1 cellular context compared by ENCODE assay signal in the genomic region with DNA sequence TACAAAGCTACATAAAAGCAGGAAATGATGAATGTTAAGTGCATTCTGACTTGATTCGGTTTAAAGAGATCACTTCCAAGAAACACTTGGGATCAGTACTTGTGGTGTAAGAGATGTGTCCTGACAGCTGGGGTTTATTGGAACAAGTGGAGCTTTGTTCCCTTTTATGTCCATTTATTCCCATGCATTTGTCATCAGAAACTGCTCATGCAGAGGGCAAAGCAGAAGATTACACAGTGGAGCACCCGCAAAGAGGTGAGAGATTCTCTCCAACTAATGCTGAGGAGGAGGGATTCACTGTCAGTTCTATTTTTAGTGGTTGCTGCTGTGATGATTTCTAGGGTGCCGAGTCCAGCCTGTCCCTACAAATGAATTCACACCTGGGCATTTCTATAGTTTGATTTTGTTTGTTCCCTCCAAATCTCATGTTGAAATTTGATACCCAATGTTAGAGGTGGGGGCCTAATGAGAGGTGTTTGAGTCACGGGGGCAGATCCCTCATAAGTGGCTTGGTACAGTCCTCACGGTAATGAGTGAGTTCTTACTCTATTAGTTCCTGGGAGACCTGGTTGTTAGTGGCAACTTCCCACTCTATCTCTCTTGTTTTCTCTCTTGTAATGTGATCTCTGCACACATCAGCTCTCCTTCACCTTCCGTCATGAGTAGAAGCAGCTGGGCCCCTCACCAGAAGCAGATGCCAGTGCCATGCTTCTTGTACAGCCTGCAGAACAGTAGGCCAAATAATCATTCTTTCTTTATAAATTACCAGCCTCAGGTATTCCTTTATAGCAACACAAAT.
TF ChIP-seq lines count a peak whose summit lies in the region.

No MANE protein-coding gene starts in this region.

TF ChIP-seq in HEK293, 187 proteins besides CTCF, POLR2A, EP300 and RAD21 (continued from another document):
- TF ChIP-seq, protein P1, sequence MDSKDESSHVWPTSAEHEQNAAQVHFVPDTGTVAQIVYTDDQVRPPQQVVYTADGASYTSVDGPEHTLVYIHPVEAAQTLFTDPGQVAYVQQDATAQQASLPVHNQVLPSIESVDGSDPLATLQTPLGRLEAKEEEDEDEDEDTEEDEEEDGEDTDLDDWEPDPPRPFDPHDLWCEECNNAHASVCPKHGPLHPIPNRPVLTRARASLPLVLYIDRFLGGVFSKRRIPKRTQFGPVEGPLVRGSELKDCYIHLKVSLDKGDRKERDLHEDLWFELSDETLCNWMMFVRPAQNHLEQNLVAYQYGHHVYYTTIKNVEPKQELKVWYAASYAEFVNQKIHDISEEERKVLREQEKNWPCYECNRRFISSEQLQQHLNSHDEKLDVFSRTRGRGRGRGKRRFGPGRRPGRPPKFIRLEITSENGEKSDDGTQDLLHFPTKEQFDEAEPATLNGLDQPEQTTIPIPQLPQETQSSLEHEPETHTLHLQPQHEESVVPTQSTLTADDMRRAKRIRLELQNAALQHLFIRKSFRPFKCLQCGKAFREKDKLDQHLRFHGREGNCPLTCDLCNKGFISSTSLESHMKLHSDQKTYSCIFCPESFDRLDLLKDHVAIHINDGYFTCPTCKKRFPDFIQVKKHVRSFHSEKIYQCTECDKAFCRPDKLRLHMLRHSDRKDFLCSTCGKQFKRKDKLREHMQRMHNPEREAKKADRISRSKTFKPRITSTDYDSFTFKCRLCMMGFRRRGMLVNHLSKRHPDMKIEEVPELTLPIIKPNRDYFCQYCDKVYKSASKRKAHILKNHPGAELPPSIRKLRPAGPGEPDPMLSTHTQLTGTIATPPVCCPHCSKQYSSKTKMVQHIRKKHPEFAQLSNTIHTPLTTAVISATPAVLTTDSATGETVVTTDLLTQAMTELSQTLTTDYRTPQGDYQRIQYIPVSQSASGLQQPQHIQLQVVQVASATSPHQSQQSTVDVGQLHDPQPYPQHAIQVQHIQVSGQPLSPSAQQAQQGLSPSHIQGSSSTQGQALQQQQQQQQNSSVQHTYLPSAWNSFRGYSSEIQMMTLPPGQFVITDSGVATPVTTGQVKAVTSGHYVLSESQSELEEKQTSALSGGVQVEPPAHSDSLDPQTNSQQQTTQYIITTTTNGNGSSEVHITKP (tag by site-specific recombination; IDR thresholded peaks at IDR 0.05): peak; percentile 53; the same call in 1 of the 2 replicates
- TF ChIP-seq, protein P2, sequence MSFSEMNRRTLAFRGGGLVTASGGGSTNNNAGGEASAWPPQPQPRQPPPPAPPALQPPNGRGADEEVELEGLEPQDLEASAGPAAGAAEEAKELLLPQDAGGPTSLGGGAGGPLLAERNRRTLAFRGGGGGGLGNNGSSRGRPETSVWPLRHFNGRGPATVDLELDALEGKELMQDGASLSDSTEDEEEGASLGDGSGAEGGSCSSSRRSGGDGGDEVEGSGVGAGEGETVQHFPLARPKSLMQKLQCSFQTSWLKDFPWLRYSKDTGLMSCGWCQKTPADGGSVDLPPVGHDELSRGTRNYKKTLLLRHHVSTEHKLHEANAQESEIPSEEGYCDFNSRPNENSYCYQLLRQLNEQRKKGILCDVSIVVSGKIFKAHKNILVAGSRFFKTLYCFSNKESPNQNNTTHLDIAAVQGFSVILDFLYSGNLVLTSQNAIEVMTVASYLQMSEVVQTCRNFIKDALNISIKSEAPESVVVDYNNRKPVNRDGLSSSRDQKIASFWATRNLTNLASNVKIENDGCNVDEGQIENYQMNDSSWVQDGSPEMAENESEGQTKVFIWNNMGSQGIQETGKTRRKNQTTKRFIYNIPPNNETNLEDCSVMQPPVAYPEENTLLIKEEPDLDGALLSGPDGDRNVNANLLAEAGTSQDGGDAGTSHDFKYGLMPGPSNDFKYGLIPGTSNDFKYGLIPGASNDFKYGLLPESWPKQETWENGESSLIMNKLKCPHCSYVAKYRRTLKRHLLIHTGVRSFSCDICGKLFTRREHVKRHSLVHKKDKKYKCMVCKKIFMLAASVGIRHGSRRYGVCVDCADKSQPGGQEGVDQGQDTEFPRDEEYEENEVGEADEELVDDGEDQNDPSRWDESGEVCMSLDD (tag by site-specific recombination; IDR thresholded peaks at IDR 0.05): no peak
